In the genomic region with DNA sequence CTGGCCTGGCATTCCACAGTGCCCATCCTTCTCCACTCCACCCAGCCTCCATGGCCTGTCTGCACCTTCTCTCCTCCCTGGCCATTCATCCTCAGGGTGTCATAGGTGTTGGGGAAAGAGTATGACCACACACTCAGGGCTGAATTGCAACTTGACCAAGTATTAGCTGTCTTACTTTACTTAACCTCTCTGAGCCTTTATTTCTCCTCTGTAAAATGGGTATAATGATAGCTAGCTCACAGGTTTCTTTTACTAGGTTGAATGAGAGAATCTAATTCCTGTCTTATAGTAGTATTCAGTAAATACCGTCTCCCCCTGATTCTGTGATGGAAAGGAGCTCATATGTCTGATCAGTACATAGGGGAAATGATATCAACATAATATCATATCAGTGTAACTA, we compare ENCODE assay signal across 1 cellular context.
TF ChIP-seq lines count a peak whose summit lies in the region.

No MANE protein-coding gene starts in this region.

TF ChIP-seq in HepG2, 621 proteins besides CTCF, POLR2A, EP300 and RAD21 (continued from another document):
- TF ChIP-seq, protein P1, sequence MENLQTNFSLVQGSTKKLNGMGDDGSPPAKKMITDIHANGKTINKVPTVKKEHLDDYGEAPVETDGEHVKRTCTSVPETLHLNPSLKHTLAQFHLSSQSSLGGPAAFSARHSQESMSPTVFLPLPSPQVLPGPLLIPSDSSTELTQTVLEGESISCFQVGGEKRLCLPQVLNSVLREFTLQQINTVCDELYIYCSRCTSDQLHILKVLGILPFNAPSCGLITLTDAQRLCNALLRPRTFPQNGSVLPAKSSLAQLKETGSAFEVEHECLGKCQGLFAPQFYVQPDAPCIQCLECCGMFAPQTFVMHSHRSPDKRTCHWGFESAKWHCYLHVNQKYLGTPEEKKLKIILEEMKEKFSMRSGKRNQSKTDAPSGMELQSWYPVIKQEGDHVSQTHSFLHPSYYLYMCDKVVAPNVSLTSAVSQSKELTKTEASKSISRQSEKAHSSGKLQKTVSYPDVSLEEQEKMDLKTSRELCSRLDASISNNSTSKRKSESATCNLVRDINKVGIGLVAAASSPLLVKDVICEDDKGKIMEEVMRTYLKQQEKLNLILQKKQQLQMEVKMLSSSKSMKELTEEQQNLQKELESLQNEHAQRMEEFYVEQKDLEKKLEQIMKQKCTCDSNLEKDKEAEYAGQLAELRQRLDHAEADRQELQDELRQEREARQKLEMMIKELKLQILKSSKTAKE (CRISPR knock-in tag; IDR thresholded peaks at IDR 0.05; ENCODE audit: borderline replicate concordance) = no peak
